ENCODE assay signal across 12 cellular contexts in the genomic region with DNA sequence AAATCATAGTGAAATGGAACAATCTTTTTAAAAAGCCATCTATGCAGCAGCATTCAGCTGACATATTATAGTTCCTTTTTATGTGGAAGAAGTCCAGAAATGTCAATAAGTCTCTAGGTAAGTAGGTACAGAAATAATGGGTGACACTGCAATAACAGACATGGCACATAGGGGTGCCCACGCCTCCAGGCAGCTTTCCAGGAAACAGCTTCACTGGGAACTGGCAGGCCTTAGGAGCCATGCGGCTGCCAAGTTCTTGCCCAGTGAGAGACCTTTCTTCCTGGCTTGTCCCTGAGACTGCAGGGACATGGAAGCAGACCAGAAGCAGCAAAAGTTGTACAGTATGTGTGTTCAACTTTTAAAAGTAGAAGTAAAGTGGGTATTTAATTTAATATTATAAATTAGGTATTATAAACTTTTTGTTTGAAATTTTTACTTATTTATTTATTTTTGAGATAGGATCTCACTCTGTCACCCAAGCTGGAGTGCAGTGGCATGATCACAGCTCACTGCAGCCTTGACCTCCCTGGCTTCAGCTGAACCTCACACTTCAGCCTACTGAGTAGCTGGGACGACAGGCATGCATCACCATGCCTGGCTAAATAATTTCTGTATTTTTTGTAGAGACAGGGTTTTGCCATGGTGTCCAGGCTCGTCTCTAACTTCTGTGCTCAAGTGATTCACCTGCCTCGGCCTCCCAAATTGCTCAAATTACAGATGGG. TPM values are rescaled to one million over a fixed set of nuclear protein-coding genes. Genes with fewer than 3 reads are reported as not detected.
DNase-seq lines count a peak whose midpoint lies in the region; TF ChIP-seq lines count a peak whose summit lies in the region.
"Had no signal": no experiment of that assay in that cellular context is flagged by ENCODE, and none has a peak within 500 bp of the region (broad histone marks: within the 10 kb centered on the region; RNA-seq: fewer than 3 reads in every experiment).

No MANE protein-coding gene starts in this region.

- H3K4me3 ChIP-seq in MG63 (no peak overlapping the region), liver (ENCODE audit: low read depth in 1 of 3, low read length in 3 of 3) (no peak overlapping the region)

- no peak overlapping the region for H3K27ac Mint-ChIP-seq in endothelial cell (ENCODE audit: unreplicated experiment)
- H3K27ac Mint-ChIP-seq: IgD-negative memory B cell; nephron progenitor cell; stimulated activated naive B cell treated with anti-CD40 and anti-IgM and Interleukin-4, amounts not matched to agents 10 μg/mL and 1 μg/mL and 100 μg/mL, for 72 hours had no signal

- H3K4me1 Mint-ChIP-seq in endothelial cell (ENCODE audit: unreplicated experiment) = peaks cover 4% of the 10 kb centered on the region
- H3K4me1 Mint-ChIP-seq: IgD-negative memory B cell had no signal

- DNase-seq in MG63 (peak; percentile 50), endothelial cell (ENCODE audit: low spot score) (no peak), substantia nigra (lab: John Stamatoyannopoulos, UW) (peak in 39 of 49 donors; percentile 3 to 71 (median 32)), NCI-H2081 treated with DMSO at 0.1 percent for 48 hours (lab: John Stamatoyannopoulos, UW) (no peak), RWPE1 (ENCODE audit: low spot score) (no peak)
- no peak for DNase-seq in effector CD4-positive, alpha-beta T cell
- DNase-seq: NCI-H2029; nephron progenitor cell; stimulated activated naive B cell treated with anti-CD40 and anti-IgM and Interleukin-4, amounts not matched to agents 10 μg/mL and 1 μg/mL and 100 μg/mL, for 72 hours had no signal

- H3K27me3 ChIP-seq in MG63 (no peaks in the 10 kb centered on the region), liver (ENCODE audit: control insufficient read depth in 4 of 4, insufficient read depth in 4 of 4, low read length in 3 of 4) (no peaks in the 10 kb centered on the region)

- no peaks in the 10 kb centered on the region for H3K27me3 Mint-ChIP-seq in endothelial cell (ENCODE audit: unreplicated experiment)

- H3K9me3 Mint-ChIP-seq in endothelial cell (ENCODE audit: unreplicated experiment) = no peaks in the 10 kb centered on the region
- H3K9me3 Mint-ChIP-seq: nephron progenitor cell had no signal

- POLR2A ChIA-PET in RWPE1 (lab: Yijun Ruan, JAX; ENCODE audit: low non-redundant PET) = no interaction called here

- CTCF ChIA-PET in RWPE1 (lab: Yijun Ruan, JAX) = interaction anchor here (0.5 to 0.7 kb wide), 2 partner anchors 529 to 1214 kb away, joined by 3 to 5 read pairs; no protein-coding TSS in a partner anchor

- TF ChIP-seq RAD21 in liver (IDR thresholded peaks at IDR 0.05) = peak; percentile 43 to 70

- H3K4me1 ChIP-seq in liver (ENCODE audit: control insufficient read depth in 4 of 4, insufficient read depth in 4 of 4, low read length in 3 of 4) = peaks cover 0 to 28% (median 22%) of the 10 kb centered on the region in 4 donors

- no peak overlapping the region for H3K9ac ChIP-seq in liver (ENCODE audit: low read depth in 1 of 2, low read length in 2 of 2)

- no peaks in the 10 kb centered on the region for H3K9me3 ChIP-seq in MG63
- H3K9me3 ChIP-seq in liver (ENCODE audit: control insufficient read depth in 4 of 4, low read length in 3 of 4) = no peaks in the 10 kb centered on the region

- H3K36me3 ChIP-seq in MG63 (no peaks in the 10 kb centered on the region), liver (ENCODE audit: control insufficient read depth in 4 of 4, insufficient read depth in 3 of 4, low read depth in 1 of 4, low read length in 3 of 4) (no peaks in the 10 kb centered on the region)

- H3K27ac ChIP-seq in liver (ENCODE audit: low read depth in 1 of 2, low read length in 2 of 2) (peak overlapping the region in 1 of 2 donors; percentile 15), substantia nigra (ENCODE audit: low read depth, low read length, poor library complexity, severe bottlenecking) (no peak overlapping the region), RWPE1 (no peak overlapping the region)

- no peaks in the 10 kb centered on the region for H3K36me3 Mint-ChIP-seq in endothelial cell (ENCODE audit: low read depth, unreplicated experiment)
- H3K36me3 Mint-ChIP-seq: brain, IgD-negative memory B cell had no signal

- no peak overlapping the region for H3K4me3 Mint-ChIP-seq in endothelial cell (ENCODE audit: unreplicated experiment)
- H3K4me3 Mint-ChIP-seq: brain; IgD-negative memory B cell; nephron progenitor cell; stimulated activated naive B cell treated with anti-CD40 and anti-IgM and Interleukin-4, amounts not matched to agents 10 μg/mL and 1 μg/mL and 100 μg/mL, for 72 hours had no signal

- WGBS in liver = 50% methylated on average over 5 of the region's 5 CpGs

- peak; percentile 42 for TF ChIP-seq CTCF in endothelial cell (IDR thresholded peaks at IDR 0.05; ENCODE audit: unreplicated experiment)
- peak; percentile 51 for TF ChIP-seq CTCF in liver (IDR thresholded peaks at IDR 0.05; ENCODE audit: low read depth, low read length, missing input control)
- no peak for TF ChIP-seq CTCF in RWPE1 (conservative IDR thresholded peaks at IDR 0.05; ENCODE audit: low read depth)

TF ChIP-seq in liver, 16 proteins besides CTCF, POLR2A, EP300 and RAD21:
- TF ChIP-seq, protein P1, sequence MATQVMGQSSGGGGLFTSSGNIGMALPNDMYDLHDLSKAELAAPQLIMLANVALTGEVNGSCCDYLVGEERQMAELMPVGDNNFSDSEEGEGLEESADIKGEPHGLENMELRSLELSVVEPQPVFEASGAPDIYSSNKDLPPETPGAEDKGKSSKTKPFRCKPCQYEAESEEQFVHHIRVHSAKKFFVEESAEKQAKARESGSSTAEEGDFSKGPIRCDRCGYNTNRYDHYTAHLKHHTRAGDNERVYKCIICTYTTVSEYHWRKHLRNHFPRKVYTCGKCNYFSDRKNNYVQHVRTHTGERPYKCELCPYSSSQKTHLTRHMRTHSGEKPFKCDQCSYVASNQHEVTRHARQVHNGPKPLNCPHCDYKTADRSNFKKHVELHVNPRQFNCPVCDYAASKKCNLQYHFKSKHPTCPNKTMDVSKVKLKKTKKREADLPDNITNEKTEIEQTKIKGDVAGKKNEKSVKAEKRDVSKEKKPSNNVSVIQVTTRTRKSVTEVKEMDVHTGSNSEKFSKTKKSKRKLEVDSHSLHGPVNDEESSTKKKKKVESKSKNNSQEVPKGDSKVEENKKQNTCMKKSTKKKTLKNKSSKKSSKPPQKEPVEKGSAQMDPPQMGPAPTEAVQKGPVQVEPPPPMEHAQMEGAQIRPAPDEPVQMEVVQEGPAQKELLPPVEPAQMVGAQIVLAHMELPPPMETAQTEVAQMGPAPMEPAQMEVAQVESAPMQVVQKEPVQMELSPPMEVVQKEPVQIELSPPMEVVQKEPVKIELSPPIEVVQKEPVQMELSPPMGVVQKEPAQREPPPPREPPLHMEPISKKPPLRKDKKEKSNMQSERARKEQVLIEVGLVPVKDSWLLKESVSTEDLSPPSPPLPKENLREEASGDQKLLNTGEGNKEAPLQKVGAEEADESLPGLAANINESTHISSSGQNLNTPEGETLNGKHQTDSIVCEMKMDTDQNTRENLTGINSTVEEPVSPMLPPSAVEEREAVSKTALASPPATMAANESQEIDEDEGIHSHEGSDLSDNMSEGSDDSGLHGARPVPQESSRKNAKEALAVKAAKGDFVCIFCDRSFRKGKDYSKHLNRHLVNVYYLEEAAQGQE (IDR thresholded peaks at IDR 0.05) = no peak
- peak; percentile 48 to 56 for TF ChIP-seq HNF4A (conservative IDR thresholded peaks at IDR 0.05)
- no peak for TF ChIP-seq TAF1 (conservative IDR thresholded peaks at IDR 0.05)
- no peak for TF ChIP-seq FOXA2 (IDR thresholded peaks at IDR 0.05)
- peak; percentile 41 to 59 for TF ChIP-seq RXRA (IDR thresholded peaks at IDR 0.05)
- TF ChIP-seq HNF4G (IDR thresholded peaks at IDR 0.05) = peak; percentile 26
- TF ChIP-seq SP1 (IDR thresholded peaks at IDR 0.05) = peak; percentile 49
- no peak for TF ChIP-seq EGR1 (IDR thresholded peaks at IDR 0.05; ENCODE audit: low read depth in 2 of 2)
- TF ChIP-seq GABPA (IDR thresholded peaks at IDR 0.05 in 1 of 2, conservative IDR thresholded peaks at IDR 0.05 in 1 of 2) = no peak
- TF ChIP-seq YY1 (IDR thresholded peaks at IDR 0.05) = peak; percentile 45
TF ChIP-seq in liver: peak in this region for 5.

RNA-seq across cellular contexts. Expression of a gene that starts 12.1 kb away (rescaled TPM):
- total RNA-seq in MG63 (2014; rRNA removed; shearing (Covaris generic); ENCODE audit: low replicate concordance) = not detected in 2 replicates
- total RNA-seq in endothelial cell (ENCODE audit: unreplicated experiment) (not detected), liver (10 to 100 TPM in 1 of 2 donors, 1 to 10 TPM in 1; 2.5 to 43.3 TPM)
- 10 to 100 TPM; 17.7 to 32.8 TPM for polyA plus RNA-seq in liver
- polyA plus RNA-seq: IgD-negative memory B cell had no signal

Comparison
In these comparisons a context has a peak if more than half of its experiments do, and no peak if none do; other contexts are left out.
1. DNase-seq: peak in MG63 (single experiment) and substantia nigra (39 of 49); none in endothelial cell (single experiment), NCI-H2081 treated with DMSO at 0.1 percent for 48 hours (single experiment), effector CD4-positive, alpha-beta T cell (single experiment) and RWPE1 (single experiment).